In the genomic region with DNA sequence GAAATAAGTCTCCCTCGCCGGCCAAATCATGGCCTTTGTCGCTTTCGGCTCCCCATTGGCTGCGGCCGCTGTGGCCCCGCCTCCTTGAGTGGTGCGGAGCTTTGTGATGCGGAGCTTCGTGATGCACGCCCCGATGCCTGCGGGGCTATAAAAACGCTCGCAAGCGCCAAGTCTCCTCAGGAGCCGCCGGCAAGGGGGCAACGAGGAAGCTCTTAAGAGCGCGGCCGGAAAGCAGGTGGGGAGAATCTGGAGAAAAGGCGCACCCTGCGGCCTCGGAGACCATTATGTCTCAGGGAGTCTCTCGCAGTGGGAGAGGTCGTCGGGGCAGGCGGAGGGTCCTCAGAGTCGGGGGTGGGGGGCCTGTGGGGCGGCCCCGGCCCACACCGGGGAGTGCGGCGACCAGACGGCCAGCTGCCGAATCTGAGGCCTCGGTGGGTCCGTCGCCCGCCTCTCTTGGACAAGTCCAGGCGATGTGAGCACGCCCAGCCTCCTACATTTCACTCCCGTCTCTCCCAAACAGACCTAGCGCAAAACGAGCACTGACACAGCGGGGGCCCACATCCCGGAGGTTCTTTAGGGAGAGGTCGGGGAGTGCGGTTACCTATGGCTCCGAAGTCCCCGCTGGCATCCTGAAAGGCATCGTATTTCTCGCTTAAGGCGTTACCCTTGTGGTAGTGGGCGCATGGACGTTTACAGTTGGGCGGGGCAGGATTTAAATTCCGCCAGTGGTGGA, we compare ENCODE assay signal across 8 cellular contexts. TPM values are rescaled to one million over a fixed set of nuclear protein-coding genes. Genes with fewer than 3 reads are reported as not detected.
DNase-seq lines count a peak whose midpoint lies in the region; ATAC-seq and TF ChIP-seq lines count a peak whose summit lies in the region.

A gene with protein sequence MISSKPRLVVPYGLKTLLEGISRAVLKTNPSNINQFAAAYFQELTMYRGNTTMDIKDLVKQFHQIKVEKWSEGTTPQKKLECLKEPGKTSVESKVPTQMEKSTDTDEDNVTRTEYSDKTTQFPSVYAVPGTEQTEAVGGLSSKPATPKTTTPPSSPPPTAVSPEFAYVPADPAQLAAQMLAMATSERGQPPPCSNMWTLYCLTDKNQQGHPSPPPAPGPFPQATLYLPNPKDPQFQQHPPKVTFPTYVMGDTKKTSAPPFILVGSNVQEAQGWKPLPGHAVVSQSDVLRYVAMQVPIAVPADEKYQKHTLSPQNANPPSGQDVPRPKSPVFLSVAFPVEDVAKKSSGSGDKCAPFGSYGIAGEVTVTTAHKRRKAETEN (plus strand): TSS at position 179 of the 733 bp plus-strand sequence. CDS start 4,053 bp downstream, outside the sequence.

- peak within 1 kb of the TSS; percentile 52 for H3K27ac Mint-ChIP-seq in activated CD8-positive, alpha-beta T cell treated with anti-CD3 and anti-CD28 coated beads, Interleukin-2, amount 10 ng/mL, durations not matched to agents 7 days and 5 days

- TF ChIP-seq POLR2A in lower leg skin (IDR thresholded peaks at IDR 0.05), result no peak

- H3K27me3 ChIP-seq in ectodermal cell (ENCODE audit: control insufficient read depth, insufficient read depth, low read length, poor library complexity, severe bottlenecking), result no peaks in the 10 kb centered on the region

- H3K27me3 Mint-ChIP-seq in activated CD8-positive, alpha-beta T cell treated with anti-CD3 and anti-CD28 coated beads, Interleukin-2, amount 10 ng/mL, durations not matched to agents 7 days and 5 days (ENCODE audit: low read depth), result peaks cover 16% of the 10 kb centered on the region

- intact Hi-C loops in lower leg skin (cut with DNase I; ENCODE audit: low total_unique reads), result no loop called here

- H3K4me1 Mint-ChIP-seq in activated CD8-positive, alpha-beta T cell treated with anti-CD3 and anti-CD28 coated beads, Interleukin-2, amount 10 ng/mL, durations not matched to agents 7 days and 5 days (ENCODE audit: low read depth), result peaks cover 26% of the 10 kb centered on the region

- no peak for TF ChIP-seq CTCF in GM13977 (IDR thresholded peaks at IDR 0.05; ENCODE audit: extremely low read depth, insufficient read depth, missing control alignments)
- TF ChIP-seq CTCF in lower leg skin (IDR thresholded peaks at IDR 0.05), result no peak

- POLR2A ChIA-PET in activated CD8-positive, alpha-beta T cell treated with anti-CD3 and anti-CD28 coated beads, Interleukin-2, amount 10 ng/mL, durations not matched to agents 7 days and 5 days (lab: Charles Lee), result interaction anchor here (0.6 to 1.0 kb wide), 2 partner anchors 11 to 27 kb away, joined by 3 to 4 read pairs; no protein-coding TSS in a partner anchor

- peak; percentile 82 for DNase-seq in GM13977 (ENCODE audit: low spot score)
- DNase-seq in NCI-H2196 (lab: John Stamatoyannopoulos, UW; ENCODE audit: unreplicated experiment), result peak; percentile 84
- DNase-seq in activated CD8-positive, alpha-beta T cell treated with anti-CD3 and anti-CD28 coated beads, Interleukin-2, amount 10 ng/mL, durations not matched to agents 7 days and 5 days, result peak; percentile 69
- DNase-seq in lower leg skin (ENCODE audit: low spot score in 2 of 2), result peak; percentile 55 to 94
- peak; percentile 78 for DNase-seq in stimulated activated CD4-positive, alpha-beta T cell treated with anti-CD3 and anti-CD28 coated beads, Interleukin-4, amount 100 ng/mL, for 1 hour

- no peaks in the 10 kb centered on the region for H3K36me3 ChIP-seq in ectodermal cell (ENCODE audit: control insufficient read depth, insufficient read depth, low read length)

- peak; percentile 87 for ATAC-seq in HG02763 (IDR thresholded peaks at IDR 0.05; ENCODE audit: unreplicated experiment)
- ATAC-seq in activated CD8-positive, alpha-beta T cell treated with anti-CD3 and anti-CD28 coated beads, Interleukin-2, amount 10 ng/mL, durations not matched to agents 7 days and 5 days, result peak; percentile 91
- ATAC-seq in HG02840 (IDR thresholded peaks at IDR 0.05; ENCODE audit: low FRiP score, unreplicated experiment), result no peak

- 10 to 11% methylated on average over 59 of the region's 59 CpGs for WGBS in ectodermal cell, 2 experiments
- 0 to 1% methylated on average over 50 to 53 of the region's 59 CpGs for WGBS in lower leg skin, 2 donors

- H3K9me3 Mint-ChIP-seq in activated CD8-positive, alpha-beta T cell treated with anti-CD3 and anti-CD28 coated beads, Interleukin-2, amount 10 ng/mL, durations not matched to agents 7 days and 5 days (ENCODE audit: insufficient read depth), result no peaks in the 10 kb centered on the region

- H3K4me3 ChIP-seq in ectodermal cell (ENCODE audit: insufficient read depth, low read depth, low read length) (peak within 1 kb of the TSS; percentile 59), lower leg skin (ENCODE audit: low read depth, poor library complexity, severe bottlenecking) (peak within 1 kb of the TSS; percentile 22)

- no peaks in the 10 kb centered on the region for H3K9me3 ChIP-seq in ectodermal cell (ENCODE audit: control insufficient read depth, low read length)

- CTCF ChIA-PET in activated CD8-positive, alpha-beta T cell treated with anti-CD3 and anti-CD28 coated beads, Interleukin-2, amount 10 ng/mL, durations not matched to agents 7 days and 5 days (lab: Charles Lee), result interaction anchor here (1.0 to 1.3 kb wide), 4 partner anchors 9 to 350 kb away, joined by 3 to 4 read pairs (median 3); no protein-coding TSS in a partner anchor

- H3K36me3 Mint-ChIP-seq in activated CD8-positive, alpha-beta T cell treated with anti-CD3 and anti-CD28 coated beads, Interleukin-2, amount 10 ng/mL, durations not matched to agents 7 days and 5 days (ENCODE audit: low read depth), result peaks cover 21% of the 10 kb centered on the region

- H3K4me1 ChIP-seq in ectodermal cell (ENCODE audit: control insufficient read depth, insufficient read depth, low read length), result no peaks in the 10 kb centered on the region

- peak within 1 kb of the TSS; percentile 80 for H3K4me3 Mint-ChIP-seq in activated CD8-positive, alpha-beta T cell treated with anti-CD3 and anti-CD28 coated beads, Interleukin-2, amount 10 ng/mL, durations not matched to agents 7 days and 5 days

- H3K27ac ChIP-seq in ectodermal cell (ENCODE audit: insufficient read depth, low read depth, low read length, poor library complexity, severe bottlenecking), result peak within 1 kb of the TSS; percentile 11

- in situ Hi-C loops in GM13977 (cut with MboI; ENCODE audit: low pct_unique_long_range_greater_than_20kb, low sequenced_read_pairs, unreplicated experiment), result no loop called here

RNA-seq across cellular contexts. Expression of the gene that starts here (rescaled TPM):
- total RNA-seq in activated CD8-positive, alpha-beta T cell treated with anti-CD3 and anti-CD28 coated beads, Interleukin-2, amount 10 ng/mL, durations not matched to agents 7 days and 5 days, result 1 to 10 TPM in 1 of 2 experiments, under 1 TPM in 1; 0.97 to 1.1 TPM
- 12.9 TPM for polyA plus RNA-seq in ectodermal cell (2013, experiment 1 of 4)
- polyA plus RNA-seq in ectodermal cell (2013, experiment 2 of 4), result 12.4 TPM
- polyA plus RNA-seq in ectodermal cell (2013, experiment 3 of 4), result 10.5 TPM
- polyA plus RNA-seq in ectodermal cell (2013, experiment 4 of 4), result 14.8 TPM
- total RNA-seq in lower leg skin, result 1 to 10 TPM in 1 of 4 donors, under 1 TPM in 2, not detected in 1; 0.68 to 1.9 (median 0.93) TPM
